ENCODE assay signal across 8 cellular contexts in genomic region chr4:26858947-26859401, GRCh38. TPM values are rescaled to one million over a fixed set of nuclear protein-coding genes. Genes with fewer than 3 reads are reported as not detected.
DNase-seq lines count a peak whose midpoint lies in the region; ATAC-seq and TF ChIP-seq lines count a peak whose summit lies in the region.

No MANE protein-coding gene starts in this region.

- TF ChIP-seq POLR2A in NB4 (IDR thresholded peaks at IDR 0.05; ENCODE audit: extremely low read depth, insufficient read length), result no peak
- TF ChIP-seq POLR2A in body of pancreas (IDR thresholded peaks at IDR 0.05), result no peak
- TF ChIP-seq POLR2A in lower leg skin (IDR thresholded peaks at IDR 0.05), result no peak
- no peak for TF ChIP-seq POLR2A in testis (IDR thresholded peaks at IDR 0.05)

- 25 to 28% methylated on average over 3 of the region's 3 CpGs for WGBS in body of pancreas, 2 donors
- WGBS in lower leg skin, 2 donors, result 45 to 57% methylated on average over 3 of the region's 3 CpGs
- 42 to 45% methylated on average over 3 of the region's 3 CpGs for WGBS in testis, 2 donors

- H3K27me3 ChIP-seq in body of pancreas (no peaks in the 10 kb centered on the region), testis (no peaks in the 10 kb centered on the region)

- H3K4me1 Mint-ChIP-seq in natural killer cell, result peaks cover 60 to 61% of the 10 kb centered on the region in 2 donors

- ATAC-seq in body of pancreas (no peak), natural killer cell (no peak), GM21825 (IDR thresholded peaks at IDR 0.05; ENCODE audit: unreplicated experiment) (no peak), GM18858 (IDR thresholded peaks at IDR 0.05; ENCODE audit: unreplicated experiment) (no peak)

- H3K27ac Mint-ChIP-seq in natural killer cell, result peak overlapping the region; percentile 95 to 98

- no peak for TF ChIP-seq CTCF in NB4 (IDR thresholded peaks at IDR 0.05; ENCODE audit: low read depth, low read length)
- TF ChIP-seq CTCF in body of pancreas (IDR thresholded peaks at IDR 0.05), result no peak
- no peak for TF ChIP-seq CTCF in natural killer cell (IDR thresholded peaks at IDR 0.05)
- no peak for TF ChIP-seq CTCF in lower leg skin (IDR thresholded peaks at IDR 0.05)
- TF ChIP-seq CTCF in testis (IDR thresholded peaks at IDR 0.05), result no peak

- H3K36me3 Mint-ChIP-seq in natural killer cell, result no peaks in the 10 kb centered on the region

- H3K27me3 Mint-ChIP-seq in natural killer cell (ENCODE audit: low read depth in 2 of 2), result no peaks in the 10 kb centered on the region

- intact Hi-C loops in body of pancreas (cut with DNase I) (no loop called here), natural killer cell (cut with micrococcal nuclease) (no loop called here), lower leg skin (cut with DNase I; ENCODE audit: low total_unique reads) (no loop called here), testis (cut with DNase I; ENCODE audit: low total_unique reads) (no loop called here)

- peak; percentile 15 for DNase-seq in DMS79 (lab: John Stamatoyannopoulos, UW)
- peak; percentile 15 for DNase-seq in NB4 (ENCODE audit: low read depth)
- DNase-seq in body of pancreas, result no peak
- no peak for DNase-seq in natural killer cell
- no peak for DNase-seq in lower leg skin (ENCODE audit: low spot score in 2 of 2)
- no peak for DNase-seq in testis

- H3K4me3 Mint-ChIP-seq in natural killer cell, result peak overlapping the region; percentile 97

- H3K4me1 ChIP-seq in body of pancreas (peaks cover 45% of the 10 kb centered on the region), testis (peaks cover 18% of the 10 kb centered on the region)

- H3K9me3 Mint-ChIP-seq in natural killer cell, result no peaks in the 10 kb centered on the region

- H3K36me3 ChIP-seq in body of pancreas (replicated peaks in 1 of 2; ENCODE audit: insufficient read depth in 1 of 2, low read depth in 2 of 2), result no peaks in the 10 kb centered on the region
- H3K36me3 ChIP-seq in testis (ENCODE audit: low read depth, missing control alignments), result no peaks in the 10 kb centered on the region

- H3K27ac ChIP-seq in body of pancreas (peak overlapping the region; percentile 94 to 98 (median 94)), testis (peak overlapping the region in 1 of 2 donors; percentile 93)

- H3K9me3 ChIP-seq in body of pancreas (no peaks in the 10 kb centered on the region), testis (no peaks in the 10 kb centered on the region)

- peak overlapping the region; percentile 77 for H3K4me3 ChIP-seq in NB4 (ENCODE audit: low read depth, low read length)
- H3K4me3 ChIP-seq in body of pancreas, result no peak overlapping the region
- no peak overlapping the region for H3K4me3 ChIP-seq in lower leg skin (ENCODE audit: low read depth, poor library complexity, severe bottlenecking)
- no peak overlapping the region for H3K4me3 ChIP-seq in testis

RNA-seq across cellular contexts. Expression of gene STIM2, which starts 1.7 kb away (rescaled TPM):
- total RNA-seq in body of pancreas (10 to 100 TPM; 10.9 to 53.4 TPM), natural killer cell (100 to 1,000 TPM in 2 of 3 donors, 10 to 100 TPM in 1; 98.3 to 104 (median 100) TPM), lower leg skin (10 to 100 TPM; 15.9 to 25.5 (median 23.6) TPM), testis (10 to 100 TPM; 29.4 to 35.0 TPM)
- polyA plus RNA-seq in testis (ENCODE audit: insufficient read depth, low read depth, low replicate concordance), result 14.3 TPM

Comparison
In these comparisons a context has a peak if more than half of its experiments do, and no peak if none do; other contexts are left out.
1. DNase-seq: peak in DMS79 (single experiment) and NB4 (single experiment); none in body of pancreas (0 of 4), natural killer cell (single experiment), lower leg skin (0 of 2) and testis (single experiment).